Comparison of ENCODE assay signal across 8 cellular contexts in the genomic region with DNA sequence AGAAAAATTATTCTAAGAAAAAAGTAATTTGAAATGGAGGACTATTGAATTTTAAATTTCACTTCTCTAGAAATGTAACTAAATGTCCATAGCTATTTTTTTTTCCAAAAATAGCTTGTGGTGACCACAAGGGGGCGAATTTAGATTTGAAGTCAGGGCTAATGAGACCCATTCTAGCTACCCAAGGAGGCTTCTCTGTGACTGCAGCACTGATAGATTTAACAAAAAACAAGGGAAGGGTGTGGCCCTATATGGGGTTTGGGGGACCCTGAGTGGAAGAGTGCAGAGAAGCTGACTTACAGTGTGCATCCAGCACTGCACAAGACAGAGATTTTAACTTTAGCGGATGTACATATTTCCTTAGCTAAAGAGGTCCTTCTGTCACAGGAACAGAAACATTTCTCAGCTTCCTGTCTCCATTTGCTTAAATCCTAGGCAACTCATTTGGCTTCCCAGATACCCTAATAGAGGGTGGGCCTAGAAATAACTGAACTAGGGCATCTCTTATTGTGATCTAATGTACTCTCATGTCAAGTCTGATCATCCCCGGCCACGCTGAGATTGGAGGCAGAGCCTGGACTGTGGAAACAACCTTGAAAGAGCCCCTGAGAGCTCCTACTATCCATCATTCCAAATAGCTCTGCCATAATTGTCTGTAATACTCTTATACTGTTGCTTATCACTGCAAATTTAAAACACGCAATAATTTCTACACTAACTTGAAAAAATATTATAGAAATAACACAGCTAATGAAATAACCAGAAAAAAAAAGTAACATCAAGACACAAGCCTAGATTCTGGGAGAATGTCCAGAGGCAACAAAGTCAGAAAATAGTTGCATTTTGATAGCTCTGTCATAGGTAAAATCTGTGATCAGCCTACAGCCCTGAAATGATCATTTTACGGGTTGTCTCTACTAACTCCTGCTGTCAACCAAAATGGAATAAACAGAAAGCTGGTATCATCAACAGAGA.
DNase-seq lines count a peak whose midpoint lies in the region; ATAC-seq and TF ChIP-seq lines count a peak whose summit lies in the region.

No MANE protein-coding gene starts in this region.

- H3K4me1 ChIP-seq in Panc1 (ENCODE audit: control insufficient read depth, insufficient read depth, low read length) (no peaks in the 10 kb centered on the region), esophagus squamous epithelium (no peaks in the 10 kb centered on the region)

- intact Hi-C loops in Panc1 (cut with micrococcal nuclease; ENCODE audit: unreplicated experiment), result loop anchor here (2.0 to 10.0 kb wide), 2 partner anchors 237 to 609 kb away; a partner anchor contains a TSS
- intact Hi-C loops in esophagus squamous epithelium (cut with DNase I), result no loop called here

- DNase-seq in AG20443 (ENCODE audit: low spot score) (peak; percentile 39), HPDE6-E6E7 (ENCODE audit: extremely low spot score) (peak; percentile 14), Panc1 (ENCODE audit: low read depth, low spot score) (peak; percentile 12), esophagus squamous epithelium (lab: John Stamatoyannopoulos, UW) (no peak), retina (peak; percentile 38)
- DNase-seq in activated effector memory CD4-positive, alpha-beta T cell treated with Interleukin-2 at 50 U/mL for 16 hours, result no peak

- H3K4me3 ChIP-seq in Panc1 (ENCODE audit: low read depth in 2 of 2, low read length in 2 of 2), result no peak overlapping the region
- H3K4me3 ChIP-seq in esophagus squamous epithelium, result no peak overlapping the region

- H3K9me3 ChIP-seq in Panc1 (ENCODE audit: control insufficient read depth, insufficient read depth, low read depth, low read length), result no peaks in the 10 kb centered on the region
- no peaks in the 10 kb centered on the region for H3K9me3 ChIP-seq in esophagus squamous epithelium

- TF ChIP-seq POLR2A in esophagus squamous epithelium (IDR thresholded peaks at IDR 0.05), result no peak
- TF ChIP-seq POLR2A in GM18505 (IDR thresholded peaks at IDR 0.05; ENCODE audit: borderline replicate concordance, extremely low read depth, insufficient read depth, insufficient read length), result no peak

- 68 to 72% methylated on average over 6 of the region's 6 CpGs for WGBS in esophagus squamous epithelium, 2 donors

- H3K27me3 ChIP-seq in Panc1 (ENCODE audit: control insufficient read depth, insufficient read depth, low read length) (no peaks in the 10 kb centered on the region; the same call in 1 of the 2 replicates), esophagus squamous epithelium (no peaks in the 10 kb centered on the region)

- in situ Hi-C loops in Panc1 (cut with HindIII; ENCODE audit: low pct_unique_long_range_greater_than_20kb, low sequenced_read_pairs), result no loop called here

- POLR2A ChIA-PET in Panc1 (lab: Charles Lee), result no interaction called here

- TF ChIP-seq CTCF in Panc1 (IDR thresholded peaks at IDR 0.05) (peak; percentile 78), esophagus squamous epithelium (IDR thresholded peaks at IDR 0.05) (peak in 5 of 6 experiments; percentile 15 to 48 (median 28))

- H3K27ac ChIP-seq in Panc1 (ENCODE audit: low read length), result no peak overlapping the region
- H3K27ac ChIP-seq in esophagus squamous epithelium, result no peak overlapping the region

- no TSS peak for BruUV-seq in Panc1 (replicated peaks; lab: Mats Ljungman, UMichigan)

- ATAC-seq in GM18502 (IDR thresholded peaks at IDR 0.05; ENCODE audit: poor library complexity, unreplicated experiment) (peak; percentile 75), Panc1 (peak; percentile 74), GM18505 (IDR thresholded peaks at IDR 0.05; ENCODE audit: unreplicated experiment) (no peak)

- H3K36me3 ChIP-seq in Panc1 (ENCODE audit: control insufficient read depth, insufficient read depth, low read length) (no peaks in the 10 kb centered on the region), esophagus squamous epithelium (no peaks in the 10 kb centered on the region)

- CTCF ChIA-PET in Panc1 (lab: Charles Lee), result interaction anchor here (0.6 to 1.3 kb wide), 5 partner anchors 103 to 360 kb away, joined by 3 to 6 read pairs (median 3); a partner anchor contains a TSS

Comparison
In these comparisons a context has a peak if more than half of its experiments do, and no peak if none do; other contexts are left out.
1. DNase-seq: peak in AG20443 (single experiment), HPDE6-E6E7 (single experiment), Panc1 (single experiment) and retina (single experiment); none in esophagus squamous epithelium (single experiment) and activated effector memory CD4-positive, alpha-beta T cell treated with Interleukin-2 at 50 U/mL for 16 hours (single experiment).